In genomic region chr2:48251437-48252148, GRCh38 we compare ENCODE assay signal across 25 cellular contexts.
"Had no signal": no experiment of that assay in that cellular context is flagged by ENCODE, and none has a peak within 500 bp of the region (broad histone marks: within the 10 kb centered on the region; RNA-seq: fewer than 3 reads in every experiment).

No MANE protein-coding gene starts in this region.

- H3K4me3 Mint-ChIP-seq: memory B cell; mesothelial cell of epicardium; natural killer cell; neural crest cell; stimulated activated memory B cell treated with anti-CD40 and anti-IgM and Interleukin-4, amounts not matched to agents 10 μg/mL and 1 μg/mL and 100 μg/mL, for 72 hours; stimulated activated naive CD8-positive, alpha-beta T cell treated with anti-CD3 and anti-CD28 coated beads, Interleukin-15, Interleukin-2, amounts not matched to agents 100 ng/mL and 50 ng/mL, for 24 hours had no signal

- H3K27ac Mint-ChIP-seq: memory B cell; mesothelial cell of epicardium; natural killer cell; stimulated activated memory B cell treated with anti-CD40 and anti-IgM and Interleukin-4, amounts not matched to agents 10 μg/mL and 1 μg/mL and 100 μg/mL, for 72 hours had no signal

- H3K36me3 Mint-ChIP-seq: memory B cell; mesothelial cell of epicardium; natural killer cell; stimulated activated memory B cell treated with anti-CD40 and anti-IgM and Interleukin-4, amounts not matched to agents 10 μg/mL and 1 μg/mL and 100 μg/mL, for 72 hours had no signal

- H3K4me1 Mint-ChIP-seq: memory B cell had no signal

- H3K27me3 Mint-ChIP-seq: memory B cell; stimulated activated memory B cell treated with anti-CD40 and anti-IgM and Interleukin-4, amounts not matched to agents 10 μg/mL and 1 μg/mL and 100 μg/mL, for 72 hours; stimulated activated naive CD8-positive, alpha-beta T cell treated with anti-CD3 and anti-CD28 coated beads, Interleukin-15, Interleukin-2, amounts not matched to agents 100 ng/mL and 50 ng/mL, for 24 hours had no signal

- H3K9me3 Mint-ChIP-seq: memory B cell; mesothelial cell of epicardium; natural killer cell; neural crest cell; stimulated activated memory B cell treated with anti-CD40 and anti-IgM and Interleukin-4, amounts not matched to agents 10 μg/mL and 1 μg/mL and 100 μg/mL, for 72 hours; stimulated activated naive CD8-positive, alpha-beta T cell treated with anti-CD3 and anti-CD28 coated beads, Interleukin-15, Interleukin-2, amounts not matched to agents 100 ng/mL and 50 ng/mL, for 24 hours had no signal

- H3K27ac ChIP-seq: coronary artery, epithelial cell of prostate, esophagus muscularis mucosa, left ventricle myocardium inferior, lower lobe of right lung, ovary, tibial artery, uterus had no signal

- H3K36me3 ChIP-seq: esophagus muscularis mucosa, left ventricle myocardium inferior, lower lobe of right lung, ovary, tibial artery, upper lobe of left lung, uterus had no signal

- H3K9me3 ChIP-seq: esophagus muscularis mucosa, left ventricle myocardium inferior, lower lobe of right lung, ovary, tibial artery, upper lobe of left lung, uterus had no signal

- DNase-seq: effector memory CD4-positive, alpha-beta T cell; head of caudate nucleus; kidney; left cardiac atrium; left ventricle myocardium inferior; lower lobe of right lung; natural killer cell; nucleus accumbens; ovary; right cardiac atrium; stimulated activated CD4-positive, alpha-beta T cell treated with anti-CD3 and anti-CD28 coated beads, Interleukin-4, amount 100 ng/mL, for 1 hour; stimulated activated CD8-positive, alpha-beta memory T cell treated with anti-CD3 and anti-CD28 coated beads, Interleukin-4, amount 100 ng/mL, for 48 hours; tibial artery; uterus had no signal

- H3K4me3 ChIP-seq: coronary artery, esophagus muscularis mucosa, hepatocyte, left ventricle myocardium inferior, lower lobe of right lung, ovary, smooth muscle cell, tibial artery, upper lobe of left lung, uterus had no signal

- H3K27me3 ChIP-seq: esophagus muscularis mucosa, hepatocyte, ovary, tibial artery, upper lobe of left lung, uterus had no signal
